In genomic region chr9:128254855-128255759, GRCh38 we compare ENCODE assay signal across 8 cellular contexts. TPM values are rescaled to one million over a fixed set of nuclear protein-coding genes. Genes with fewer than 3 reads are reported as not detected.
DNase-seq lines count a peak whose midpoint lies in the region; ATAC-seq and TF ChIP-seq lines count a peak whose summit lies in the region.

No MANE protein-coding gene starts in this region.

- H3K4me3 ChIP-seq in LNCaP clone FGC (ENCODE audit: low read depth, low read length): no peak overlapping the region
- H3K4me3 ChIP-seq in WERI-Rb-1 (ENCODE audit: low read depth, low read length): no peak overlapping the region
- H3K4me3 ChIP-seq in cardiac fibroblast (replicated peaks in 1 of 2; ENCODE audit: low read depth in 2 of 2, low read length in 2 of 2): no peak overlapping the region
- H3K4me3 ChIP-seq in left lung: no peak overlapping the region

- H3K4me1 ChIP-seq in left lung: peaks cover 9 to 14% of the 10 kb centered on the region in 2 donors

- DNase-seq in GM03348 (ENCODE audit: low spot score): peak; percentile 87
- no peak for DNase-seq in LNCaP clone FGC (ENCODE audit: low read depth)
- peak; percentile 88 for DNase-seq in WERI-Rb-1
- DNase-seq in cardiac fibroblast (ENCODE audit: low read depth in 2 of 2): peak; percentile 58 to 59
- DNase-seq in left lung: peak in 1 of 2 donors; percentile 89
- peak; percentile 31 for DNase-seq in stimulated activated CD8-positive, alpha-beta memory T cell treated with anti-CD3 and anti-CD28 coated beads, Interleukin-12 subunit alpha, Interleukin-12 subunit beta, amount 100 ng/mL, for 4 hours (ENCODE audit: low read depth)
- no peak for DNase-seq in cortex of kidney (lab: John Stamatoyannopoulos, UW)

- H3K9me3 ChIP-seq in WERI-Rb-1 (ENCODE audit: severe bottlenecking) (peaks cover under 1% of the 10 kb centered on the region), left lung (no peaks in the 10 kb centered on the region)

- peaks cover 80% of the 10 kb centered on the region for H3K36me3 ChIP-seq in WERI-Rb-1
- peaks cover 0 to 48% of the 10 kb centered on the region in 2 donors for H3K36me3 ChIP-seq in left lung

- H3K27ac ChIP-seq in WERI-Rb-1 (peak overlapping the region; percentile 32), left lung (no peak overlapping the region)

- ATAC-seq in left lung: peak; percentile 43
- ATAC-seq in GM19467 (IDR thresholded peaks at IDR 0.05; ENCODE audit: unreplicated experiment): no peak

- TF ChIP-seq CTCF in LNCaP clone FGC (IDR thresholded peaks at IDR 0.05; ENCODE audit: control insufficient read depth, extremely low read depth, insufficient read depth) (peak; percentile 57), WERI-Rb-1 (IDR thresholded peaks at IDR 0.05; ENCODE audit: low read depth, low read length) (peak; percentile 91), cardiac fibroblast (IDR thresholded peaks at IDR 0.05; ENCODE audit: low read depth, low read length) (peak; percentile 91), left lung (IDR thresholded peaks at IDR 0.05) (peak; percentile 70 to 83)

- intact Hi-C loops in left lung (cut with DNase I): no loop called here

- H3K27me3 ChIP-seq in WERI-Rb-1 (ENCODE audit: insufficient read depth, low read depth, severe bottlenecking) (no peaks in the 10 kb centered on the region), left lung (peaks cover 0 to 15% of the 10 kb centered on the region in 2 donors)

RNA-seq across cellular contexts. Expression of gene GOLGA2, which starts 20.7 kb away (rescaled TPM):
- total RNA-seq in left lung: 100 to 1,000 TPM; 108 to 126 TPM

RNA-seq across cellular contexts. Expression of gene SWI5, which starts 21.0 kb away (rescaled TPM):
- 10 to 100 TPM; 16.2 to 25.6 TPM for total RNA-seq in left lung

RNA-seq across cellular contexts. Expression of gene DNM1, which starts 51.9 kb away (rescaled TPM):
- 10 to 100 TPM in 1 of 2 donors, 1 to 10 TPM in 1; 9.0 to 17.2 TPM for total RNA-seq in left lung

Comparison
In these comparisons a context has a peak if more than half of its experiments do, and no peak if none do; other contexts are left out.
1. DNase-seq: peak in GM03348 (single experiment), WERI-Rb-1 (single experiment), cardiac fibroblast (2 of 2) and stimulated activated CD8-positive, alpha-beta memory T cell treated with anti-CD3 and anti-CD28 coated beads, Interleukin-12 subunit alpha, Interleukin-12 subunit beta, amount 100 ng/mL, for 4 hours (single experiment); none in LNCaP clone FGC (single experiment) and cortex of kidney (single experiment).
2. Peak in every context shown above with its lines, with median percentiles within 50 percentile points of each other: CTCF ChIP-seq.